In genomic region chr19:16449330-16449961, GRCh38 we compare ENCODE assay signal across 1 cellular context.
A peak's percentile ranks its signal among the peaks of the same experiment; 100 is the strongest.
TF ChIP-seq lines count a peak whose summit lies in the region.

No MANE protein-coding gene starts in this region.

TF ChIP-seq in GM12878, 131 proteins besides CTCF, POLR2A, EP300 and RAD21 (continued from another document):
- TF ChIP-seq E4F1 (IDR thresholded peaks at IDR 0.05; ENCODE audit: borderline replicate concordance, partially characterized antibody) (no peak), ELK1 (IDR thresholded peaks at IDR 0.05; ENCODE audit: low read depth, low read length) (no peak), E2F4 (IDR thresholded peaks at IDR 0.05; ENCODE audit: low read depth, low read length) (no peak), HDAC6 (IDR thresholded peaks at IDR 0.05; ENCODE audit: unreplicated experiment) (no peak), MYB (IDR thresholded peaks at IDR 0.05; ENCODE audit: borderline replicate concordance, low read depth, low read length) (no peak; the same call in 1 of the 2 replicates), NKRF (conservative IDR thresholded peaks at IDR 0.05) (0 out of 2 replicates have a peak, but pooled peaks have one; percentile 45), NFXL1 (IDR thresholded peaks at IDR 0.05; ENCODE audit: borderline replicate concordance) (no peak), RAD51 (IDR thresholded peaks at IDR 0.05) (no peak; the same call in 1 of the 2 replicates), RELA (IDR thresholded peaks at IDR 0.05; ENCODE audit: borderline replicate concordance, partially characterized antibody) (no peak), SUPT20H (IDR thresholded peaks at IDR 0.05; ENCODE audit: borderline replicate concordance, control insufficient read depth, low read depth, low read length) (no peak), HDAC2 (IDR thresholded peaks at IDR 0.05) (no peak), ZNF207 (IDR thresholded peaks at IDR 0.05; ENCODE audit: borderline replicate concordance) (no peak), ZNF24 (IDR thresholded peaks at IDR 0.05) (no peak)
TF ChIP-seq in GM12878: peak in this region for 56.
